23 cellular contexts compared by ENCODE assay signal in genomic region chr1:192607836-192608235, GRCh38. TPM values are rescaled to one million over a fixed set of nuclear protein-coding genes. Genes with fewer than 3 reads are reported as not detected.
"Had no signal": no experiment of that assay in that cellular context is flagged by ENCODE, and none has a peak within 500 bp of the region (broad histone marks: within the 10 kb centered on the region; RNA-seq: fewer than 3 reads in every experiment).

No MANE protein-coding gene starts in this region.

- H3K36me3 Mint-ChIP-seq: activated naive CD8-positive, alpha-beta T cell had no signal

- H3K9me3 Mint-ChIP-seq: activated CD4-positive, alpha-beta memory T cell treated with anti-CD3 and anti-CD28 coated beads, Interleukin-2, amount 10 ng/mL, durations not matched to agents 7 days and 5 days; central memory CD8-positive, alpha-beta T cell; neural crest cell had no signal

- H3K27me3 Mint-ChIP-seq: activated naive CD8-positive, alpha-beta T cell; central memory CD8-positive, alpha-beta T cell had no signal

- H3K4me3 Mint-ChIP-seq: activated CD4-positive, alpha-beta memory T cell treated with anti-CD3 and anti-CD28 coated beads, Interleukin-2, amount 10 ng/mL, durations not matched to agents 7 days and 5 days; activated naive CD8-positive, alpha-beta T cell; neural crest cell; T-helper 17 cell had no signal

- DNase-seq: activated CD4-positive, alpha-beta memory T cell treated with anti-CD3 and anti-CD28 coated beads, Interleukin-2, amount 10 ng/mL, durations not matched to agents 7 days and 5 days; activated CD4-positive, alpha-beta T cell treated with anti-CD3 and anti-CD28 coated beads for 4 hours; activated effector memory CD4-positive, alpha-beta T cell treated with anti-CD3 and anti-CD28 coated beads, Interleukin-2, amount 50 U/mL, for 16 hours; activated T-cell treated with anti-CD3 and anti-CD28 coated beads, Interleukin-2, amount 50 U/mL, for 48 hours; brain microvascular endothelial cell; effector CD8-positive, alpha-beta T cell; esophagus squamous epithelium; hypothalamus; psoas muscle; stimulated activated CD4-positive, alpha-beta T cell treated with anti-CD3 and anti-CD28 coated beads, Interleukin-12 subunit alpha, Interleukin-12 subunit beta, amount 100 ng/mL, for 4 hours; stimulated activated CD4-positive, alpha-beta T cell treated with anti-CD3 and anti-CD28 coated beads, Interleukin-2, amount 100 ng/mL, for 24 hours; T-helper 17 cell; tibial artery; uterus had no signal

- H3K9me3 ChIP-seq: esophagus squamous epithelium, psoas muscle, tibial artery, uterus had no signal

- H3K27me3 ChIP-seq: brain microvascular endothelial cell, esophagus squamous epithelium, tibial artery, uterus had no signal

- H3K36me3 ChIP-seq: brain microvascular endothelial cell, esophagus squamous epithelium, tibial artery had no signal

- H3K4me1 Mint-ChIP-seq: neural crest cell had no signal

- H3K27ac Mint-ChIP-seq: activated CD4-positive, alpha-beta memory T cell treated with anti-CD3 and anti-CD28 coated beads, Interleukin-2, amount 10 ng/mL, durations not matched to agents 7 days and 5 days; activated naive CD8-positive, alpha-beta T cell had no signal

- ATAC-seq: psoas muscle, sciatic nerve, T-helper 17 cell had no signal

- H3K4me3 ChIP-seq: coronary artery, esophagus squamous epithelium, psoas muscle, tibial artery, uterus had no signal

- H3K4me1 ChIP-seq: esophagus squamous epithelium, psoas muscle, uterus had no signal

- H3K27ac ChIP-seq: brain microvascular endothelial cell, coronary artery, esophagus squamous epithelium, psoas muscle, tibial artery, uterus had no signal

RNA-seq across cellular contexts. Expression of gene RGS13, which starts 28.1 kb away (rescaled TPM):
- total RNA-seq: activated CD4-positive, alpha-beta memory T cell treated with anti-CD3 and anti-CD28 coated beads, Interleukin-2, amount 10 ng/mL, durations not matched to agents 7 days and 5 days; endothelial cell of umbilical vein; fibroblast of villous mesenchyme; kidney epithelial cell; neural crest cell; osteocyte had no signal

RNA-seq across cellular contexts. Expression of gene RGS1, which starts 32.3 kb away (rescaled TPM):
- total RNA-seq: endothelial cell of umbilical vein, fibroblast of villous mesenchyme, kidney epithelial cell, neural crest cell, osteocyte had no signal
